ENCODE assay signal across 1 cellular context in genomic region chr10:78528749-78529204, GRCh38.
TF ChIP-seq lines count a peak whose summit lies in the region.

No MANE protein-coding gene starts in this region.

TF ChIP-seq in HepG2, 621 proteins besides CTCF, POLR2A, EP300 and RAD21 (continued from another document and continues in another):
- peak in 1 of 2 experiments; percentile 70; a peak in 1 of 4 replicates for TF ChIP-seq HMGXB4 (CRISPR knock-in tag; IDR thresholded peaks at IDR 0.05; ENCODE audit: borderline replicate concordance in 1 of 2, low read depth in 1 of 2)
- peak; percentile 83; the same call in 1 of the 2 replicates for TF ChIP-seq ZKSCAN8 (CRISPR knock-in tag; IDR thresholded peaks at IDR 0.05; ENCODE audit: borderline replicate concordance)
- no peak for TF ChIP-seq KLF13 (CRISPR knock-in tag; IDR thresholded peaks at IDR 0.05)
- no peak for TF ChIP-seq ZNF333 (CRISPR knock-in tag; IDR thresholded peaks at IDR 0.05; ENCODE audit: borderline replicate concordance)
- TF ChIP-seq ZNF432 (CRISPR knock-in tag; IDR thresholded peaks at IDR 0.05; ENCODE audit: borderline replicate concordance), result no peak
- TF ChIP-seq ZNF350 (CRISPR knock-in tag; IDR thresholded peaks at IDR 0.05; ENCODE audit: borderline replicate concordance, low read depth), result peak; percentile 65; the same call in 1 of the 2 replicates
- 0 out of 2 replicates have a peak, but pooled peaks have one; percentile 47 for TF ChIP-seq PHF20 (CRISPR knock-in tag; IDR thresholded peaks at IDR 0.05)
- TF ChIP-seq, protein P1, sequence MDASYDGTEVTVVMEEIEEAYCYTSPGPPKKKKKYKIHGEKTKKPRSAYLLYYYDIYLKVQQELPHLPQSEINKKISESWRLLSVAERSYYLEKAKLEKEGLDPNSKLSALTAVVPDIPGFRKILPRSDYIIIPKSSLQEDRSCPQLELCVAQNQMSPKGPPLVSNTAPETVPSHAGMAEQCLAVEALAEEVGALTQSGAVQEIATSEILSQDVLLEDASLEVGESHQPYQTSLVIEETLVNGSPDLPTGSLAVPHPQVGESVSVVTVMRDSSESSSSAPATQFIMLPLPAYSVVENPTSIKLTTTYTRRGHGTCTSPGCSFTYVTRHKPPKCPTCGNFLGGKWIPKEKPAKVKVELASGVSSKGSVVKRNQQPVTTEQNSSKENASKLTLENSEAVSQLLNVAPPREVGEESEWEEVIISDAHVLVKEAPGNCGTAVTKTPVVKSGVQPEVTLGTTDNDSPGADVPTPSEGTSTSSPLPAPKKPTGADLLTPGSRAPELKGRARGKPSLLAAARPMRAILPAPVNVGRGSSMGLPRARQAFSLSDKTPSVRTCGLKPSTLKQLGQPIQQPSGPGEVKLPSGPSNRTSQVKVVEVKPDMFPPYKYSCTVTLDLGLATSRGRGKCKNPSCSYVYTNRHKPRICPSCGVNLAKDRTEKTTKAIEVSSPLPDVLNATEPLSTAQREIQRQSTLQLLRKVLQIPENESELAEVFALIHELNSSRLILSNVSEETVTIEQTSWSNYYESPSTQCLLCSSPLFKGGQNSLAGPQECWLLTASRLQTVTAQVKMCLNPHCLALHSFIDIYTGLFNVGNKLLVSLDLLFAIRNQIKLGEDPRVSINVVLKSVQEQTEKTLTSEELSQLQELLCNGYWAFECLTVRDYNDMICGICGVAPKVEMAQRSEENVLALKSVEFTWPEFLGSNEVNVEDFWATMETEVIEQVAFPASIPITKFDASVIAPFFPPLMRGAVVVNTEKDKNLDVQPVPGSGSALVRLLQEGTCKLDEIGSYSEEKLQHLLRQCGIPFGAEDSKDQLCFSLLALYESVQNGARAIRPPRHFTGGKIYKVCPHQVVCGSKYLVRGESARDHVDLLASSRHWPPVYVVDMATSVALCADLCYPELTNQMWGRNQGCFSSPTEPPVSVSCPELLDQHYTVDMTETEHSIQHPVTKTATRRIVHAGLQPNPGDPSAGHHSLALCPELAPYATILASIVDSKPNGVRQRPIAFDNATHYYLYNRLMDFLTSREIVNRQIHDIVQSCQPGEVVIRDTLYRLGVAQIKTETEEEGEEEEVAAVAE (CRISPR knock-in tag; IDR thresholded peaks at IDR 0.05; ENCODE audit: borderline replicate concordance), result peak; percentile 61; the same call in 1 of the 2 replicates
- TF ChIP-seq TARDBP (CRISPR knock-in tag; IDR thresholded peaks at IDR 0.05), result peak; percentile 83
- no peak for TF ChIP-seq ZFP36 (IDR thresholded peaks at IDR 0.05; ENCODE audit: borderline replicate concordance, low read depth, low read length, partially characterized antibody)
- peak; percentile 82 for TF ChIP-seq NCOA2 (CRISPR knock-in tag; IDR thresholded peaks at IDR 0.05)
- peak; percentile 85 for TF ChIP-seq FOXO1 (CRISPR knock-in tag; IDR thresholded peaks at IDR 0.05)
- TF ChIP-seq, protein P2, sequence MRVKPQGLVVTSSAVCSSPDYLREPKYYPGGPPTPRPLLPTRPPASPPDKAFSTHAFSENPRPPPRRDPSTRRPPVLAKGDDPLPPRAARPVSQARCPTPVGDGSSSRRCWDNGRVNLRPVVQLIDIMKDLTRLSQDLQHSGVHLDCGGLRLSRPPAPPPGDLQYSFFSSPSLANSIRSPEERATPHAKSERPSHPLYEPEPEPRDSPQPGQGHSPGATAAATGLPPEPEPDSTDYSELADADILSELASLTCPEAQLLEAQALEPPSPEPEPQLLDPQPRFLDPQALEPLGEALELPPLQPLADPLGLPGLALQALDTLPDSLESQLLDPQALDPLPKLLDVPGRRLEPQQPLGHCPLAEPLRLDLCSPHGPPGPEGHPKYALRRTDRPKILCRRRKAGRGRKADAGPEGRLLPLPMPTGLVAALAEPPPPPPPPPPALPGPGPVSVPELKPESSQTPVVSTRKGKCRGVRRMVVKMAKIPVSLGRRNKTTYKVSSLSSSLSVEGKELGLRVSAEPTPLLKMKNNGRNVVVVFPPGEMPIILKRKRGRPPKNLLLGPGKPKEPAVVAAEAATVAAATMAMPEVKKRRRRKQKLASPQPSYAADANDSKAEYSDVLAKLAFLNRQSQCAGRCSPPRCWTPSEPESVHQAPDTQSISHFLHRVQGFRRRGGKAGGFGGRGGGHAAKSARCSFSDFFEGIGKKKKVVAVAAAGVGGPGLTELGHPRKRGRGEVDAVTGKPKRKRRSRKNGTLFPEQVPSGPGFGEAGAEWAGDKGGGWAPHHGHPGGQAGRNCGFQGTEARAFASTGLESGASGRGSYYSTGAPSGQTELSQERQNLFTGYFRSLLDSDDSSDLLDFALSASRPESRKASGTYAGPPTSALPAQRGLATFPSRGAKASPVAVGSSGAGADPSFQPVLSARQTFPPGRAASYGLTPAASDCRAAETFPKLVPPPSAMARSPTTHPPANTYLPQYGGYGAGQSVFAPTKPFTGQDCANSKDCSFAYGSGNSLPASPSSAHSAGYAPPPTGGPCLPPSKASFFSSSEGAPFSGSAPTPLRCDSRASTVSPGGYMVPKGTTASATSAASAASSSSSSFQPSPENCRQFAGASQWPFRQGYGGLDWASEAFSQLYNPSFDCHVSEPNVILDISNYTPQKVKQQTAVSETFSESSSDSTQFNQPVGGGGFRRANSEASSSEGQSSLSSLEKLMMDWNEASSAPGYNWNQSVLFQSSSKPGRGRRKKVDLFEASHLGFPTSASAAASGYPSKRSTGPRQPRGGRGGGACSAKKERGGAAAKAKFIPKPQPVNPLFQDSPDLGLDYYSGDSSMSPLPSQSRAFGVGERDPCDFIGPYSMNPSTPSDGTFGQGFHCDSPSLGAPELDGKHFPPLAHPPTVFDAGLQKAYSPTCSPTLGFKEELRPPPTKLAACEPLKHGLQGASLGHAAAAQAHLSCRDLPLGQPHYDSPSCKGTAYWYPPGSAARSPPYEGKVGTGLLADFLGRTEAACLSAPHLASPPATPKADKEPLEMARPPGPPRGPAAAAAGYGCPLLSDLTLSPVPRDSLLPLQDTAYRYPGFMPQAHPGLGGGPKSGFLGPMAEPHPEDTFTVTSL (CRISPR knock-in tag; IDR thresholded peaks at IDR 0.05; ENCODE audit: borderline replicate concordance), result peak; percentile 97
- TF ChIP-seq ZNF878 (CRISPR knock-in tag; IDR thresholded peaks at IDR 0.05), result peak; percentile 72; the same call in 1 of the 2 replicates
- 0 out of 2 replicates have a peak, but pooled peaks have one; percentile 8 for TF ChIP-seq REL (CRISPR knock-in tag; conservative IDR thresholded peaks at IDR 0.05)
- TF ChIP-seq TEAD3 (CRISPR knock-in tag; optimal IDR thresholded peaks at IDR 0.05; ENCODE audit: borderline replicate concordance), result peak; percentile 92
- TF ChIP-seq REPIN1 (CRISPR knock-in tag; IDR thresholded peaks at IDR 0.05; ENCODE audit: borderline replicate concordance, low read depth), result peak; percentile 75; the same call in 1 of the 2 replicates
- TF ChIP-seq ZBTB14 (CRISPR knock-in tag; IDR thresholded peaks at IDR 0.05), result no peak
- TF ChIP-seq, protein P3, sequence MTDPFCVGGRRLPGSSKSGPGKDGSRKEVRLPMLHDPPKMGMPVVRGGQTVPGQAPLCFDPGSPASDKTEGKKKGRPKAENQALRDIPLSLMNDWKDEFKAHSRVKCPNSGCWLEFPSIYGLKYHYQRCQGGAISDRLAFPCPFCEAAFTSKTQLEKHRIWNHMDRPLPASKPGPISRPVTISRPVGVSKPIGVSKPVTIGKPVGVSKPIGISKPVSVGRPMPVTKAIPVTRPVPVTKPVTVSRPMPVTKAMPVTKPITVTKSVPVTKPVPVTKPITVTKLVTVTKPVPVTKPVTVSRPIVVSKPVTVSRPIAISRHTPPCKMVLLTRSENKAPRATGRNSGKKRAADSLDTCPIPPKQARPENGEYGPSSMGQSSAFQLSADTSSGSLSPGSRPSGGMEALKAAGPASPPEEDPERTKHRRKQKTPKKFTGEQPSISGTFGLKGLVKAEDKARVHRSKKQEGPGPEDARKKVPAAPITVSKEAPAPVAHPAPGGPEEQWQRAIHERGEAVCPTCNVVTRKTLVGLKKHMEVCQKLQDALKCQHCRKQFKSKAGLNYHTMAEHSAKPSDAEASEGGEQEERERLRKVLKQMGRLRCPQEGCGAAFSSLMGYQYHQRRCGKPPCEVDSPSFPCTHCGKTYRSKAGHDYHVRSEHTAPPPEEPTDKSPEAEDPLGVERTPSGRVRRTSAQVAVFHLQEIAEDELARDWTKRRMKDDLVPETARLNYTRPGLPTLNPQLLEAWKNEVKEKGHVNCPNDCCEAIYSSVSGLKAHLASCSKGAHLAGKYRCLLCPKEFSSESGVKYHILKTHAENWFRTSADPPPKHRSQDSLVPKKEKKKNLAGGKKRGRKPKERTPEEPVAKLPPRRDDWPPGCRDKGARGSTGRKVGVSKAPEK (CRISPR knock-in tag; IDR thresholded peaks at IDR 0.05; ENCODE audit: borderline replicate concordance), result no peak; the same call in 1 of the 2 replicates
- 0 out of 2 replicates have a peak, but pooled peaks have one; percentile 69 for TF ChIP-seq CCDC6 (CRISPR knock-in tag; IDR thresholded peaks at IDR 0.05)
- peak; percentile 84 for TF ChIP-seq KDM3A (CRISPR knock-in tag; IDR thresholded peaks at IDR 0.05; ENCODE audit: low read depth)
- no peak for TF ChIP-seq ZSCAN22 (CRISPR knock-in tag; IDR thresholded peaks at IDR 0.05)
- TF ChIP-seq ISL2 (CRISPR knock-in tag; IDR thresholded peaks at IDR 0.05), result peak; percentile 95
- TF ChIP-seq, protein P4, sequence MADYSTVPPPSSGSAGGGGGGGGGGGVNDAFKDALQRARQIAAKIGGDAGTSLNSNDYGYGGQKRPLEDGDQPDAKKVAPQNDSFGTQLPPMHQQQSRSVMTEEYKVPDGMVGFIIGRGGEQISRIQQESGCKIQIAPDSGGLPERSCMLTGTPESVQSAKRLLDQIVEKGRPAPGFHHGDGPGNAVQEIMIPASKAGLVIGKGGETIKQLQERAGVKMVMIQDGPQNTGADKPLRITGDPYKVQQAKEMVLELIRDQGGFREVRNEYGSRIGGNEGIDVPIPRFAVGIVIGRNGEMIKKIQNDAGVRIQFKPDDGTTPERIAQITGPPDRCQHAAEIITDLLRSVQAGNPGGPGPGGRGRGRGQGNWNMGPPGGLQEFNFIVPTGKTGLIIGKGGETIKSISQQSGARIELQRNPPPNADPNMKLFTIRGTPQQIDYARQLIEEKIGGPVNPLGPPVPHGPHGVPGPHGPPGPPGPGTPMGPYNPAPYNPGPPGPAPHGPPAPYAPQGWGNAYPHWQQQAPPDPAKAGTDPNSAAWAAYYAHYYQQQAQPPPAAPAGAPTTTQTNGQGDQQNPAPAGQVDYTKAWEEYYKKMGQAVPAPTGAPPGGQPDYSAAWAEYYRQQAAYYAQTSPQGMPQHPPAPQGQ (CRISPR knock-in tag; IDR thresholded peaks at IDR 0.05; ENCODE audit: borderline replicate concordance), result no peak
- peak; percentile 65 for TF ChIP-seq TBL1XR1 (IDR thresholded peaks at IDR 0.05; ENCODE audit: borderline replicate concordance, low read length, partially characterized antibody)
- peak; percentile 71; the same call in 1 of the 2 replicates for TF ChIP-seq MIER2 (CRISPR knock-in tag; IDR thresholded peaks at IDR 0.05)
- TF ChIP-seq ZNF3 (CRISPR knock-in tag; IDR thresholded peaks at IDR 0.05), result no peak
- TF ChIP-seq FOXK2 (IDR thresholded peaks at IDR 0.05), result peak; percentile 51; the same call in 1 of the 2 replicates
- peak; percentile 66; the same call in 1 of the 2 replicates for TF ChIP-seq ZNF644 (CRISPR knock-in tag; IDR thresholded peaks at IDR 0.05; ENCODE audit: low read depth)
- TF ChIP-seq, protein P5, sequence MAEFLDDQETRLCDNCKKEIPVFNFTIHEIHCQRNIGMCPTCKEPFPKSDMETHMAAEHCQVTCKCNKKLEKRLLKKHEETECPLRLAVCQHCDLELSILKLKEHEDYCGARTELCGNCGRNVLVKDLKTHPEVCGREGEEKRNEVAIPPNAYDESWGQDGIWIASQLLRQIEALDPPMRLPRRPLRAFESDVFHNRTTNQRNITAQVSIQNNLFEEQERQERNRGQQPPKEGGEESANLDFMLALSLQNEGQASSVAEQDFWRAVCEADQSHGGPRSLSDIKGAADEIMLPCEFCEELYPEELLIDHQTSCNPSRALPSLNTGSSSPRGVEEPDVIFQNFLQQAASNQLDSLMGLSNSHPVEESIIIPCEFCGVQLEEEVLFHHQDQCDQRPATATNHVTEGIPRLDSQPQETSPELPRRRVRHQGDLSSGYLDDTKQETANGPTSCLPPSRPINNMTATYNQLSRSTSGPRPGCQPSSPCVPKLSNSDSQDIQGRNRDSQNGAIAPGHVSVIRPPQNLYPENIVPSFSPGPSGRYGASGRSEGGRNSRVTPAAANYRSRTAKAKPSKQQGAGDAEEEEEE (CRISPR knock-in tag; IDR thresholded peaks at IDR 0.05; ENCODE audit: borderline replicate concordance), result 0 out of 2 replicates have a peak, but pooled peaks have one; percentile 69
- peak; percentile 97 for TF ChIP-seq ZSCAN29 (CRISPR knock-in tag; conservative IDR thresholded peaks at IDR 0.05)
- TF ChIP-seq ZNF747 (CRISPR knock-in tag; IDR thresholded peaks at IDR 0.05; ENCODE audit: borderline replicate concordance), result peak; percentile 51; the same call in 1 of the 2 replicates
- no peak for TF ChIP-seq SNAPC5 (CRISPR knock-in tag; IDR thresholded peaks at IDR 0.05; ENCODE audit: borderline replicate concordance)
- 0 out of 2 replicates have a peak, but pooled peaks have one; percentile 36 for TF ChIP-seq ZNF263 (CRISPR knock-in tag; IDR thresholded peaks at IDR 0.05)
- TF ChIP-seq TEF (CRISPR knock-in tag; IDR thresholded peaks at IDR 0.05), result no peak
- TF ChIP-seq RBFOX2 (IDR thresholded peaks at IDR 0.05; ENCODE audit: low read depth, low read length), result no peak
- no peak for TF ChIP-seq ZNF547 (CRISPR knock-in tag; IDR thresholded peaks at IDR 0.05)
- no peak for TF ChIP-seq ZNF577 (CRISPR knock-in tag; IDR thresholded peaks at IDR 0.05; ENCODE audit: borderline replicate concordance, low read depth)
- peak; percentile 87 for TF ChIP-seq ZNF501 (CRISPR knock-in tag; IDR thresholded peaks at IDR 0.05)
- TF ChIP-seq ZNF7 (CRISPR knock-in tag; IDR thresholded peaks at IDR 0.05), result peak; percentile 31; the same call in 1 of the 2 replicates
